20 cellular contexts compared by ENCODE assay signal in genomic region chr14:104994988-104995387, GRCh38. TPM values are rescaled to one million over a fixed set of nuclear protein-coding genes. Genes with fewer than 3 reads are reported as not detected.
"Had no signal": no experiment of that assay in that cellular context is flagged by ENCODE, and none has a peak within 500 bp of the region (broad histone marks: within the 10 kb centered on the region; RNA-seq: fewer than 3 reads in every experiment).

No MANE protein-coding gene starts in this region.

- H3K4me2 ChIP-seq: smooth muscle cell had no signal

- H3K4me3 ChIP-seq: gastrocnemius medialis, lung, right atrium auricular region, smooth muscle cell, tibial artery, upper lobe of left lung, uterus had no signal

- H3K36me3 ChIP-seq: gastrocnemius medialis, neutrophil, uterus had no signal

- H3K4me1 ChIP-seq: gastrocnemius medialis, right atrium auricular region, tibial artery, upper lobe of left lung, uterus had no signal

- H3K27me3 ChIP-seq: gastrocnemius medialis, neutrophil, right atrium auricular region, tibial artery, upper lobe of left lung, uterus had no signal

- H3K27ac ChIP-seq: gastrocnemius medialis, neutrophil, right atrium auricular region, tibial artery, upper lobe of left lung, uterus had no signal

- H3K9me3 ChIP-seq: gastrocnemius medialis, neutrophil, right atrium auricular region, tibial artery, uterus had no signal

- DNase-seq: effector memory CD4-positive, alpha-beta T cell; gastrocnemius medialis; immature natural killer cell; left colon; left ventricle myocardium superior; mesenchymal stem cell; midbrain; naive thymus-derived CD4-positive, alpha-beta T cell; nephron progenitor cell; stimulated activated CD4-positive, alpha-beta T cell treated with anti-CD3 and anti-CD28 coated beads, Interleukin-4, amount 100 ng/mL, for 1 hour; stimulated activated CD8-positive, alpha-beta memory T cell treated with anti-CD3 and anti-CD28 coated beads, Interleukin-4, amount 100 ng/mL, for 48 hours; tibial artery had no signal

- ATAC-seq: esophagus mucosa; gastrocnemius medialis; left colon; left ventricle myocardium superior; naive thymus-derived CD4-positive, alpha-beta T cell; stimulated activated effector memory CD8-positive, alpha-beta T cell treated with anti-CD3 and anti-CD28 coated beads, Interleukin-12 subunit alpha, Interleukin-12 subunit beta, amount 100 ng/mL, for 72 hours had no signal

RNA-seq across cellular contexts. Expression of gene AHNAK2, which starts 16.8 kb away (rescaled TPM):
- polyA plus RNA-seq: immature natural killer cell; naive thymus-derived CD4-positive, alpha-beta T cell had no signal
